Comparison of ENCODE assay signal across 10 cellular contexts in the genomic region with DNA sequence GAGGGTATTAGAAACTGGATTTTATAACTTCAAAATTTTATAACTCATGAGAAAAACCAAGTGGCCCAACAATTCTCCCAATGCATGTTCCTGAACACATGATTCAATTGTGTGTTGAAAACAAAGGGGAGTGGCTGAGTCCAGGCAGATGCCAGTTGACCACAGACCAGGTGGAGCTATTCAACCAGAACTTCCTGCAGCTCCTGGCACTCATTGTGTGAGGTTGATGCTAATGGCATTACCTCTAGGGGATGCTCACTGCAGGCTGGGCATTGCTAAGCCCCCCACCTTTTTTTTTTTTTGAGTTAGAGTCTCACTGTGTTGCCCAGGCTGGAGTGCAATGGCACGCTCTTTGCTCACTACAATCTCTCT. TPM values are rescaled to one million over a fixed set of nuclear protein-coding genes. Genes with fewer than 3 reads are reported as not detected.
DNase-seq lines count a peak whose midpoint lies in the region; ATAC-seq and TF ChIP-seq lines count a peak whose summit lies in the region.
"Had no signal": no experiment of that assay in that cellular context is flagged by ENCODE, and none has a peak within 500 bp of the region (broad histone marks: within the 10 kb centered on the region; RNA-seq: fewer than 3 reads in every experiment).

No MANE protein-coding gene starts in this region.

- no peaks in the 10 kb centered on the region for H4K20me1 ChIP-seq in Loucy (ENCODE audit: insufficient read depth, low read length, poor library complexity, severe bottlenecking)

- in situ Hi-C loops in ACHN (cut with HindIII; ENCODE audit: low pct_ligation_motif_present, low pct_unique_long_range_greater_than_20kb, low sequenced_read_pairs), result no loop called here

- WGBS in spleen, 5 donors, result 70 to 100% (median 93%) methylated on average over 1 of the region's 1 CpG

- H3K27me3 Mint-ChIP-seq in activated T-helper 17 cell treated with anti-CD3 and anti-CD28 coated beads, Interleukin-2, amount 50 U/mL, for 72 hours, result no peaks in the 10 kb centered on the region
- no peaks in the 10 kb centered on the region for H3K27me3 Mint-ChIP-seq in activated naive CD4-positive, alpha-beta T cell treated with anti-CD3 and anti-CD28 coated beads for 36 hours (ENCODE audit: low read depth)
- no peaks in the 10 kb centered on the region for H3K27me3 Mint-ChIP-seq in progenitor cell of endocrine pancreas

- no peaks in the 10 kb centered on the region for H3K9me3 Mint-ChIP-seq in activated T-helper 17 cell treated with anti-CD3 and anti-CD28 coated beads, Interleukin-2, amount 50 U/mL, for 72 hours
- no peaks in the 10 kb centered on the region for H3K9me3 Mint-ChIP-seq in activated naive CD4-positive, alpha-beta T cell treated with anti-CD3 and anti-CD28 coated beads for 36 hours
- H3K9me3 Mint-ChIP-seq in progenitor cell of endocrine pancreas (ENCODE audit: low read depth), result no peaks in the 10 kb centered on the region

- ATAC-seq in activated T-helper 17 cell treated with anti-CD3 and anti-CD28 coated beads, Interleukin-2, amount 50 U/mL, for 72 hours (replicated peaks), result no peak
- ATAC-seq in left lung (no peak), HG03520 (IDR thresholded peaks at IDR 0.05; ENCODE audit: unreplicated experiment) (no peak)

- H3K27ac Mint-ChIP-seq in activated T-helper 17 cell treated with anti-CD3 and anti-CD28 coated beads, Interleukin-2, amount 50 U/mL, for 72 hours, result peak overlapping the region; percentile 53
- H3K27ac Mint-ChIP-seq in activated naive CD4-positive, alpha-beta T cell treated with anti-CD3 and anti-CD28 coated beads for 36 hours, result no peak overlapping the region
- H3K27ac Mint-ChIP-seq in progenitor cell of endocrine pancreas, result no peak overlapping the region

- DNase-seq in ACHN (peak; percentile 94), left lung (no peak), spleen (no peak), progenitor cell of endocrine pancreas (ENCODE audit: low spot score, unreplicated experiment) (no peak)
- DNase-seq in activated naive CD4-positive, alpha-beta T cell treated with anti-CD3 and anti-CD28 coated beads for 36 hours, result no peak
- DNase-seq: NCI-H774; stimulated activated CD8-positive, alpha-beta memory T cell treated with anti-CD3 and anti-CD28 coated beads, Interleukin-4, amount 100 ng/mL, for 48 hours had no signal

- H3K4me1 Mint-ChIP-seq in activated T-helper 17 cell treated with anti-CD3 and anti-CD28 coated beads, Interleukin-2, amount 50 U/mL, for 72 hours, result peaks cover 22% of the 10 kb centered on the region
- H3K4me1 Mint-ChIP-seq in activated naive CD4-positive, alpha-beta T cell treated with anti-CD3 and anti-CD28 coated beads for 36 hours (ENCODE audit: low read depth), result peaks cover 13% of the 10 kb centered on the region
- peaks cover 34% of the 10 kb centered on the region for H3K4me1 Mint-ChIP-seq in progenitor cell of endocrine pancreas (ENCODE audit: low read depth)

- no peak; the same call in 1 of the 2 replicates for TF ChIP-seq CTCF in Loucy (conservative IDR thresholded peaks at IDR 0.05; ENCODE audit: low read length)
- no peak for TF ChIP-seq CTCF in left lung (IDR thresholded peaks at IDR 0.05)
- no peak for TF ChIP-seq CTCF in spleen (IDR thresholded peaks at IDR 0.05 in 8 of 11, conservative IDR thresholded peaks at IDR 0.05 in 3 of 11)
- no peak for TF ChIP-seq CTCF in progenitor cell of endocrine pancreas (IDR thresholded peaks at IDR 0.05; ENCODE audit: unreplicated experiment)

- CTCF ChIA-PET in activated naive CD4-positive, alpha-beta T cell treated with anti-CD3 and anti-CD28 coated beads for 36 hours (lab: Charles Lee), result interaction anchor here (0.6 to 1.9 kb wide), 4 partner anchors 20 to 85 kb away, joined by 3 to 7 read pairs (median 5); partner anchors contain the start of gene MYOF

- H3K36me3 ChIP-seq in Loucy (ENCODE audit: insufficient read depth, low read length) (no peaks in the 10 kb centered on the region), left lung (no peaks in the 10 kb centered on the region), spleen (no peaks in the 10 kb centered on the region)

- no peaks in the 10 kb centered on the region for H3F3A ChIP-seq in Loucy (ENCODE audit: low read depth)

- peak overlapping the region; percentile 79 to 94 for H3K27ac ChIP-seq in left lung
- H3K27ac ChIP-seq in spleen, result peak overlapping the region in 1 of 8 donors; percentile 61

- 0 out of 2 replicates have a peak overlapping the region, but pooled peaks have one; percentile 9 for H2AFZ ChIP-seq in Loucy (ENCODE audit: low read length)

- no peak for TF ChIP-seq POLR2A in spleen (IDR thresholded peaks at IDR 0.05)

- intact Hi-C loops in left lung (cut with DNase I) (no loop called here), spleen (cut with DNase I; ENCODE audit: low total_unique reads) (no loop called here)
- intact Hi-C loops in activated naive CD4-positive, alpha-beta T cell treated with anti-CD3 and anti-CD28 coated beads for 36 hours (cut with micrococcal nuclease), result no loop called here

- no peaks in the 10 kb centered on the region for H3K9me2 ChIP-seq in Loucy (replicated peaks; ENCODE audit: low read depth, low read length)

- H3K4me1 ChIP-seq in Loucy (ENCODE audit: insufficient read depth, low read length, poor library complexity, severe bottlenecking), result peaks cover 18% of the 10 kb centered on the region
- peaks cover 57 to 79% of the 10 kb centered on the region in 2 donors for H3K4me1 ChIP-seq in left lung
- peaks cover 0 to 59% (median 28%) of the 10 kb centered on the region in 6 donors for H3K4me1 ChIP-seq in spleen

- no peak overlapping the region for H3K4me3 Mint-ChIP-seq in activated T-helper 17 cell treated with anti-CD3 and anti-CD28 coated beads, Interleukin-2, amount 50 U/mL, for 72 hours
- H3K4me3 Mint-ChIP-seq in activated naive CD4-positive, alpha-beta T cell treated with anti-CD3 and anti-CD28 coated beads for 36 hours, result no peak overlapping the region
- H3K4me3 Mint-ChIP-seq in progenitor cell of endocrine pancreas (ENCODE audit: low read depth), result no peak overlapping the region

- H3K27me3 ChIP-seq in Loucy (ENCODE audit: insufficient read depth, low read length, poor library complexity, severe bottlenecking) (no peaks in the 10 kb centered on the region), left lung (no peaks in the 10 kb centered on the region), spleen (replicated peaks in 1 of 7) (no peaks in the 10 kb centered on the region)

- no peaks in the 10 kb centered on the region for H3K79me2 ChIP-seq in Loucy (ENCODE audit: insufficient read depth, low read length)

- no peak overlapping the region for H3K9ac ChIP-seq in Loucy (ENCODE audit: low read depth, low read length, poor library complexity, severe bottlenecking)

- H3K4me3 ChIP-seq in Loucy (ENCODE audit: low read length, poor library complexity, severe bottlenecking) (no peak overlapping the region), left lung (no peak overlapping the region), spleen (no peak overlapping the region)

- no peaks in the 10 kb centered on the region for H3K9me3 ChIP-seq in Loucy (ENCODE audit: insufficient read depth, low read depth, low read length)
- no peaks in the 10 kb centered on the region for H3K9me3 ChIP-seq in left lung
- H3K9me3 ChIP-seq in spleen, result no peaks in the 10 kb centered on the region

- no peak overlapping the region for H3K4me2 ChIP-seq in Loucy (ENCODE audit: low read depth, low read length, poor library complexity, severe bottlenecking)

- peaks cover 25% of the 10 kb centered on the region for H3K36me3 Mint-ChIP-seq in activated T-helper 17 cell treated with anti-CD3 and anti-CD28 coated beads, Interleukin-2, amount 50 U/mL, for 72 hours (ENCODE audit: low read depth)
- no peaks in the 10 kb centered on the region for H3K36me3 Mint-ChIP-seq in activated naive CD4-positive, alpha-beta T cell treated with anti-CD3 and anti-CD28 coated beads for 36 hours (ENCODE audit: low read depth)
- peaks cover 5% of the 10 kb centered on the region for H3K36me3 Mint-ChIP-seq in progenitor cell of endocrine pancreas (ENCODE audit: insufficient read depth)

RNA-seq across cellular contexts. Expression of gene MYOF, which starts 20.3 kb away (rescaled TPM):
- total RNA-seq in activated T-helper 17 cell treated with anti-CD3 and anti-CD28 coated beads, Interleukin-2, amount 50 U/mL, for 72 hours, result 10 to 100 TPM; 30.6 to 50.2 TPM
- total RNA-seq in left lung, result 100 to 1,000 TPM; 241 to 295 TPM
- 10 to 100 TPM; 10.4 to 10.5 TPM for total RNA-seq in activated naive CD4-positive, alpha-beta T cell treated with anti-CD3 and anti-CD28 coated beads for 36 hours
- 10 to 100 TPM; 15.1 to 50.8 (median 26.8) TPM for total RNA-seq in spleen
- 1 to 10 TPM; 1.5 to 6.0 (median 3.0) TPM for polyA plus RNA-seq in spleen
- 25.5 and 35.2 TPM in 2 replicates for total RNA-seq in progenitor cell of endocrine pancreas

RNA-seq across cellular contexts. Expression of gene CEP55, which starts 34.6 kb away (rescaled TPM):
- total RNA-seq in activated T-helper 17 cell treated with anti-CD3 and anti-CD28 coated beads, Interleukin-2, amount 50 U/mL, for 72 hours, result 10 to 100 TPM; 47.8 to 73.8 TPM
- 1 to 10 TPM; 3.4 to 9.5 TPM for total RNA-seq in left lung
- total RNA-seq in activated naive CD4-positive, alpha-beta T cell treated with anti-CD3 and anti-CD28 coated beads for 36 hours, result 10 to 100 TPM; 64.4 to 68.2 TPM
- total RNA-seq in spleen, result 1 to 10 TPM in 6 of 7 donors, under 1 TPM in 1; 0.95 to 6.6 (median 2.8) TPM
- 1 to 10 TPM; 1.0 to 6.1 (median 4.2) TPM for polyA plus RNA-seq in spleen
- total RNA-seq in progenitor cell of endocrine pancreas, result 9.1 and 10.5 TPM in 2 replicates
